ENCODE assay signal across 19 cellular contexts in the genomic region with DNA sequence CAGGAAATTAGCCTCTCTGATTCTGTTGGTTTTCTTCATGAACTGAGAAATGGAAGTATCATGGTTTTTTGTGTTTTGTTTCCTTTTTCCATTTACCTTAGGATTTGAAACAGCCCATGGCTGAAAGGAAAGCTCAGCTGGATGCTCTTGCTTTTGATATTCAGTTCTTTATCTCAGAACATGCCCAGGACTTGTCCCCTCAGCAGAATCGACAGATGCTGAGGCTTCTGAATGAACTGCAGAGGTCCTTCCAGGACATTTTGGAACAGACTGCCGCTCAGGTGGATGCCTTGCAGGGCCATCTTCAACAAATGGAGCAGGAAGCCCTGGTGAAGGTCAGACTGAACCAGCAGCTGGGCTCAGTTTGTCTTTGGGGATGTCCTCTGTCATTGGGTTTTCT.
DNase-seq lines count a peak whose midpoint lies in the region; ATAC-seq and TF ChIP-seq lines count a peak whose summit lies in the region.
"Had no signal": no experiment of that assay in that cellular context is flagged by ENCODE, and none has a peak within 500 bp of the region (broad histone marks: within the 10 kb centered on the region; RNA-seq: fewer than 3 reads in every experiment).

No MANE protein-coding gene starts in this region.

- no peaks in the 10 kb centered on the region for H3K9me3 ChIP-seq in CD4-positive, alpha-beta memory T cell (ENCODE audit: control insufficient read depth in 1 of 2, low read length in 2 of 2)
- H3K9me3 ChIP-seq in iPS-20b (ENCODE audit: insufficient read depth, low read depth, low read length) = no peaks in the 10 kb centered on the region
- no peaks in the 10 kb centered on the region for H3K9me3 ChIP-seq in MM.1S (replicated peaks; ENCODE audit: insufficient read depth, low read length)
- H3K9me3 ChIP-seq in CD4-positive, alpha-beta T cell (ENCODE audit: control insufficient read depth, low read length) = no peaks in the 10 kb centered on the region
- H3K9me3 ChIP-seq: BE2C, stomach had no signal

- H3K9me3 Mint-ChIP-seq in CD4-positive, alpha-beta memory T cell = no peaks in the 10 kb centered on the region
- H3K9me3 Mint-ChIP-seq in GM23338 = no peaks in the 10 kb centered on the region
- no peaks in the 10 kb centered on the region for H3K9me3 Mint-ChIP-seq in activated naive CD8-positive, alpha-beta T cell (ENCODE audit: low read depth)
- no peaks in the 10 kb centered on the region for H3K9me3 Mint-ChIP-seq in CD4-positive, alpha-beta T cell
- H3K9me3 Mint-ChIP-seq: T-helper 2 cell treated with Interferon-gamma antibody and Interleukin-4, amounts not matched to agents 5 μg/mL and 100 μg/mL, for 36 hours had no signal

- H3K36me3 Mint-ChIP-seq in CD4-positive, alpha-beta memory T cell = peaks cover 64 to 78% of the 10 kb centered on the region in 2 donors
- H3K36me3 Mint-ChIP-seq in GM23338 (ENCODE audit: low read depth) = peaks cover 81% of the 10 kb centered on the region
- H3K36me3 Mint-ChIP-seq in activated naive CD8-positive, alpha-beta T cell = peaks cover 15% of the 10 kb centered on the region
- peaks cover 91% of the 10 kb centered on the region for H3K36me3 Mint-ChIP-seq in CD4-positive, alpha-beta T cell (ENCODE audit: low read depth)

- no peak overlapping the region for H3K4me3 ChIP-seq in CD4-positive, alpha-beta memory T cell (ENCODE audit: low read length in 2 of 2)
- H3K4me3 ChIP-seq in GM23338 (no peak overlapping the region), iPS-20b (ENCODE audit: low read length) (peak overlapping the region; percentile 16; the same call in 1 of the 2 replicates), MM.1S (ENCODE audit: low read length) (no peak overlapping the region)
- H3K4me3 ChIP-seq: cardiac muscle cell, stomach had no signal

- H3K27me3 ChIP-seq in CD4-positive, alpha-beta memory T cell (ENCODE audit: insufficient read depth, low read length) = no peaks in the 10 kb centered on the region
- H3K27me3 ChIP-seq in GM23338 (ENCODE audit: insufficient read depth) (no peaks in the 10 kb centered on the region), iPS-20b (ENCODE audit: insufficient read depth, low read length) (no peaks in the 10 kb centered on the region), MM.1S (replicated peaks; ENCODE audit: insufficient read depth, low read length) (no peaks in the 10 kb centered on the region)
- H3K27me3 ChIP-seq in CD4-positive, alpha-beta T cell (ENCODE audit: control insufficient read depth, insufficient read depth, low read length) = no peaks in the 10 kb centered on the region
- H3K27me3 ChIP-seq: BE2C, cardiac muscle cell, stomach had no signal

- no peak for TF ChIP-seq CTCF in GM23338 (conservative IDR thresholded peaks at IDR 0.05; ENCODE audit: low read depth in 2 of 2)
- no peak for TF ChIP-seq CTCF in MM.1S (IDR thresholded peaks at IDR 0.05; ENCODE audit: low read length)
- TF ChIP-seq CTCF in CD4-positive, alpha-beta T cell (IDR thresholded peaks at IDR 0.05) = no peak

- no peak for DNase-seq in CD4-positive, alpha-beta memory T cell
- DNase-seq in GM23338 (ENCODE audit: low spot score) = peak; percentile 9
- no peak for DNase-seq in MM.1S
- DNase-seq in NCI-H1105 treated with DMSO at 0.1 percent for 48 hours (lab: John Stamatoyannopoulos, UW) = no peak
- no peak for DNase-seq in CD4-positive, alpha-beta T cell
- DNase-seq in UCSD-AML1 (lab: John Stamatoyannopoulos, UW; ENCODE audit: unreplicated experiment) = no peak
- DNase-seq: activated gamma-delta T cell; BE2C; effector memory CD4-positive, alpha-beta T cell; hippocampal formation; NCI-H187; NCI-H446 treated with DMSO at 0.1 percent for 48 hours; SIG-M5; stomach had no signal

- ATAC-seq in GM23338 = peak; percentile 75
- ATAC-seq in CD4-positive, alpha-beta T cell (ENCODE audit: poor library complexity) = no peak
- ATAC-seq: HCT116 had no signal

- H3K9me2 ChIP-seq in GM23338 (ENCODE audit: insufficient read depth) (no peaks in the 10 kb centered on the region), MM.1S (replicated peaks; ENCODE audit: insufficient read depth, low read length) (no peaks in the 10 kb centered on the region)

- H4K20me1 ChIP-seq in GM23338 (replicated peaks; ENCODE audit: insufficient read depth) = no peaks in the 10 kb centered on the region; the same call in 1 of the 2 replicates
- H4K20me1 ChIP-seq in MM.1S (ENCODE audit: insufficient read depth, low read length) = no peaks in the 10 kb centered on the region

- H3K4me1 Mint-ChIP-seq in CD4-positive, alpha-beta memory T cell = peaks cover 0 to 2% (median under 1%) of the 10 kb centered on the region in 4 donors
- H3K4me1 Mint-ChIP-seq in GM23338 = peaks cover 12% of the 10 kb centered on the region; the same call in 2 of the 3 replicates
- H3K4me1 Mint-ChIP-seq in activated naive CD8-positive, alpha-beta T cell (ENCODE audit: low read depth) = no peaks in the 10 kb centered on the region
- H3K4me1 Mint-ChIP-seq in CD4-positive, alpha-beta T cell (ENCODE audit: low read depth) = no peaks in the 10 kb centered on the region

- peaks cover 89% of the 10 kb centered on the region for H3K36me3 ChIP-seq in CD4-positive, alpha-beta memory T cell (ENCODE audit: insufficient read depth, low read length)
- H3K36me3 ChIP-seq in GM23338 (ENCODE audit: insufficient read depth) (peaks cover 60% of the 10 kb centered on the region), iPS-20b (ENCODE audit: insufficient read depth, low read depth, low read length) (peaks cover 85% of the 10 kb centered on the region), MM.1S (replicated peaks; ENCODE audit: insufficient read depth, low read length) (peaks cover under 1% of the 10 kb centered on the region; the same call in 1 of the 2 replicates)
- H3K36me3 ChIP-seq: BE2C had no signal

- POLR2A ChIA-PET in CD4-positive, alpha-beta memory T cell (lab: Charles Lee; ENCODE audit: partially characterized antibody) = no interaction called here
- POLR2A ChIA-PET in CD4-positive, alpha-beta T cell (lab: Charles Lee) = no interaction called here

- H3F3A ChIP-seq in GM23338 (replicated peaks; ENCODE audit: low read depth) (no peaks in the 10 kb centered on the region), MM.1S (ENCODE audit: insufficient read depth, low read length) (no peaks in the 10 kb centered on the region)

- intact Hi-C loops in CD4-positive, alpha-beta memory T cell (cut with micrococcal nuclease) = no loop called here
- intact Hi-C loops in CD4-positive, alpha-beta T cell (cut with DNase I, micrococcal nuclease) = no loop called here

- no peak overlapping the region for H3K4me3 Mint-ChIP-seq in CD4-positive, alpha-beta memory T cell
- no peak overlapping the region for H3K4me3 Mint-ChIP-seq in GM23338
- no peak overlapping the region for H3K4me3 Mint-ChIP-seq in activated naive CD8-positive, alpha-beta T cell
- H3K4me3 Mint-ChIP-seq in CD4-positive, alpha-beta T cell = no peak overlapping the region
- H3K4me3 Mint-ChIP-seq: T-helper 2 cell treated with Interferon-gamma antibody and Interleukin-4, amounts not matched to agents 5 μg/mL and 100 μg/mL, for 36 hours had no signal

- 0 out of 2 replicates have a peak overlapping the region, but pooled peaks have one; percentile 21 for H3K4me2 ChIP-seq in GM23338
- H3K4me2 ChIP-seq in MM.1S (ENCODE audit: low read depth, low read length) = no peak overlapping the region

- H3K9ac ChIP-seq in iPS-20b (ENCODE audit: low read depth, low read length) (peak overlapping the region; percentile 17; the same call in 1 of the 2 replicates), MM.1S (ENCODE audit: low read length) (no peak overlapping the region)

- H3K4me1 ChIP-seq in CD4-positive, alpha-beta memory T cell (ENCODE audit: insufficient read depth, low read length) = no peaks in the 10 kb centered on the region
- H3K4me1 ChIP-seq in GM23338 (ENCODE audit: insufficient read depth) (no peaks in the 10 kb centered on the region), iPS-20b (ENCODE audit: insufficient read depth, low read length) (peaks cover 6% of the 10 kb centered on the region; the same call in 1 of the 2 replicates), MM.1S (ENCODE audit: low read length) (no peaks in the 10 kb centered on the region)
- H3K4me1 ChIP-seq: BE2C had no signal

- no peaks in the 10 kb centered on the region for H3K27me3 Mint-ChIP-seq in CD4-positive, alpha-beta memory T cell
- H3K27me3 Mint-ChIP-seq in GM23338 (ENCODE audit: insufficient read depth, low read depth, poor library complexity) = peaks cover 8% of the 10 kb centered on the region
- H3K27me3 Mint-ChIP-seq in activated naive CD8-positive, alpha-beta T cell = no peaks in the 10 kb centered on the region
- no peaks in the 10 kb centered on the region for H3K27me3 Mint-ChIP-seq in CD4-positive, alpha-beta T cell

- CTCF ChIA-PET in CD4-positive, alpha-beta memory T cell (lab: Charles Lee; ENCODE audit: partially characterized antibody) = interaction anchor here (1.5 kb wide), 1 partner anchor 192 kb away, joined by 3 read pairs; no protein-coding TSS in a partner anchor
- CTCF ChIA-PET in CD4-positive, alpha-beta T cell (lab: Charles Lee) = interaction anchor here (1.3 to 1.5 kb wide), 2 partner anchors 15 to 41 kb away, joined by 3 read pairs; no protein-coding TSS in a partner anchor

- H2AFZ ChIP-seq in GM23338 (no peak overlapping the region), MM.1S (ENCODE audit: low read length) (no peak overlapping the region)

- H3K79me2 ChIP-seq in GM23338 (replicated peaks; ENCODE audit: insufficient read depth) (no peaks in the 10 kb centered on the region), MM.1S (ENCODE audit: low read length) (no peaks in the 10 kb centered on the region)

- H3K27ac Mint-ChIP-seq in CD4-positive, alpha-beta memory T cell = peak overlapping the region in 4 of 7 donors; percentile 0 to 88 (median 50)
- peak overlapping the region; percentile 90 for H3K27ac Mint-ChIP-seq in GM23338
- H3K27ac Mint-ChIP-seq in activated naive CD8-positive, alpha-beta T cell = peak overlapping the region; percentile 68
- H3K27ac Mint-ChIP-seq in CD4-positive, alpha-beta T cell = no peak overlapping the region
- H3K27ac Mint-ChIP-seq: T-helper 2 cell treated with Interferon-gamma antibody and Interleukin-4, amounts not matched to agents 5 μg/mL and 100 μg/mL, for 36 hours had no signal

- H3K27ac ChIP-seq in CD4-positive, alpha-beta memory T cell (ENCODE audit: low read depth, low read length) = no peak overlapping the region
- H3K27ac ChIP-seq in GM23338 (ENCODE audit: low read depth) = peak overlapping the region; percentile 52; the same call in 1 of the 2 replicates
- H3K27ac ChIP-seq in iPS-20b (ENCODE audit: low read length) = no peak overlapping the region
- no peak overlapping the region for H3K27ac ChIP-seq in MM.1S (ENCODE audit: low read length)
- H3K27ac ChIP-seq in CD4-positive, alpha-beta T cell (ENCODE audit: low read depth, low read length) = no peak overlapping the region
- H3K27ac ChIP-seq: cardiac muscle cell, stomach had no signal
